In the genomic region with DNA sequence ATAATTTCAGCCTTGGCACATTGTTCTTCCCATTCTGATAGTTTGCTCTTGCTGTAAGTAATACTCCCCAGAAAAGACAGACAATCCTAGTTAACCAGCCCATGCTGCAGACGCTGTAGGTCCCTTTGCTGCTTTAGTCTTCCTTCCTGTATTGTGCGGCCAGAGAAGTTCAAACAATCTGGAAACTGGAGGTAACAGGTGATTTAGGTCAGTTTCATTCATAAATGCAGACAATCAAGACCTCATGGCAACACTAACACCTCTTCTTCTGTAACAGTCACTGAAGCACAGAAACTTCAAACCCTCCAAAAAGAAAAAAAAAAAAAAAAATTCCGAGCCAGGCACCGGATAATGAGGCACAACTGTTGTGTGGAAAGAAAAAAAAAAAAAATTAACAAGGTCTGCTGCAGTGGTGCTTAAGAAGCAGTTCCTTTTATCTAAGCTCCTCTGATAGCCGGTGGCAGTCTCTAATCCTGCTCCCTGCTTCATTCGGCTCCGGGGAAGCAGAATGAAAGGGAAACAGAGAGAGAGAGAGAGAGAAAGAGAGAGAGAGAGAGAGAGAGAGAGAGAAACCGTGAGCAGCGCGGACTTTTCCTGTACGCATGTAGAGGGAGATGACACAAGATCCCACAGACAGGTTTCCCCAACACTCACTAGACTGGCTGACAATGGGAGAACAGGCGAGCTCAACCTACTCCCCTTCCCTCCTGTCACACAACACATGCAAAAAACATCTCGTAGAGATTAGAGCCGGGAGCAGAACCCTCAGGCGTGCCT, we compare ENCODE assay signal across 1 cellular context.
TF ChIP-seq lines count a peak whose summit lies in the region.

Gene SEMA3A (minus strand): TSS at position 306 of the 777 bp plus-strand sequence. CDS start 203 bp downstream, at position 103.

TF ChIP-seq in GM12878, 131 proteins besides CTCF, POLR2A, EP300 and RAD21:
- TF ChIP-seq BHLHE40 (IDR thresholded peaks at IDR 0.05; ENCODE audit: borderline replicate concordance in 1 of 2, low read depth in 2 of 2, low read length in 1 of 2) = 0 out of 4 replicates have a peak, but pooled peaks of 1 of the 2 experiments have one; percentile 8
- no peak for TF ChIP-seq RFX5 (IDR thresholded peaks at IDR 0.05; ENCODE audit: low read depth, low read length)
- TF ChIP-seq ZZZ3 (IDR thresholded peaks at IDR 0.05; ENCODE audit: control insufficient read depth, insufficient read length, low read depth) = peak; percentile 62
- TF ChIP-seq IKZF1 (conservative IDR thresholded peaks at IDR 0.05) = peak; percentile 29; the same call in 1 of the 2 replicates
- no peak for TF ChIP-seq IRF4 (IDR thresholded peaks at IDR 0.05; ENCODE audit: low read depth, low read length)
- no peak for TF ChIP-seq NFYA (IDR thresholded peaks at IDR 0.05; ENCODE audit: borderline replicate concordance, low read depth, low read length)
- no peak for TF ChIP-seq KDM1A (IDR thresholded peaks at IDR 0.05; ENCODE audit: borderline replicate concordance)
- no peak for TF ChIP-seq SREBF2 (IDR thresholded peaks at IDR 0.05; ENCODE audit: low read length)
- no peak for TF ChIP-seq EZH2 (IDR thresholded peaks at IDR 0.05; ENCODE audit: borderline replicate concordance, control insufficient read depth, low read depth, low read length)
- TF ChIP-seq PML (IDR thresholded peaks at IDR 0.05; ENCODE audit: low read length) = no peak
- no peak for TF ChIP-seq TAF1 (IDR thresholded peaks at IDR 0.05; ENCODE audit: borderline replicate concordance, low read depth, low read length)
- no peak for TF ChIP-seq MTA3 (IDR thresholded peaks at IDR 0.05; ENCODE audit: borderline replicate concordance, low read length)
- TF ChIP-seq ZBTB4 (CRISPR knock-in tag; IDR thresholded peaks at IDR 0.05) = no peak
- no peak for TF ChIP-seq GABPA (IDR thresholded peaks at IDR 0.05; ENCODE audit: low read depth)
- TF ChIP-seq NR2C1 (IDR thresholded peaks at IDR 0.05) = no peak
- TF ChIP-seq ZNF384 (IDR thresholded peaks at IDR 0.05; ENCODE audit: borderline replicate concordance, low read depth, low read length) = peak; percentile 35; the same call in 1 of the 2 replicates
- TF ChIP-seq YY1 (IDR thresholded peaks at IDR 0.05; ENCODE audit: low read depth, low read length) = no peak
- TF ChIP-seq JUNB (IDR thresholded peaks at IDR 0.05) = no peak
- no peak for TF ChIP-seq MEF2B (IDR thresholded peaks at IDR 0.05; ENCODE audit: partially characterized antibody, poor library complexity, severe bottlenecking)
- peak; percentile 22 to 32; a peak in 1 of 4 replicates for TF ChIP-seq IKZF2 (IDR thresholded peaks at IDR 0.05)
